Comparison of ENCODE assay signal across 8 cellular contexts in the genomic region with DNA sequence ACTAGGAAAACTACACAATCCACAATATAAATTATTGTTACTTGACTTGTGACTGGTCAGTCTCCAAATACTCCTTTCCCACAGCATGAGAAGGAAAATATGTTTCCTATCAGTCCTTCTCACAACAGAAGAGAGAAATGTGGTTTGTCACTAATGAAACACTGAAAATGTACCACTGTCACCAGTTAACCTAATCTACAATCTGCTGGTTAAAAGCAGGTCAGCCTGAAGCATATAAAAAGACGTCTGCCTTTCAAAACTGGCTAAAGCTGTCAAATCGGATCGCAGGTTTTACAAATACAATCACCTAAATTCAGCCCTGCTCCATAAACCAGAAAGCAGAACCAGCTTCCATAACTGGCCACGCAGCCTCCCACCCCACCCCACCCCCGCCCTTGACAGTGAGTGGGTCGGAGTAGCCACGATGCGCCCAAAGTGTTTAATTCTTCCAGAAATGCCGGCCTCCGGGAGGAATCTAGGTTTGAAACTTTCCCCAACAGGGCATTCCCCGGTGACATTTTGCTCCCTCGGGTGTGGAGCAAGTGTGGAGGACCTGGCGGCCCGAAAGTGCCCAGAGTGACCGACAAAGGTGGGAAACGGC. TPM values are rescaled to one million over a fixed set of nuclear protein-coding genes. Genes with fewer than 3 reads are reported as not detected.
DNase-seq lines count a peak whose midpoint lies in the region; ATAC-seq and TF ChIP-seq lines count a peak whose summit lies in the region.

No MANE protein-coding gene starts in this region.

- peak overlapping the region; percentile 92 for H3K4me3 ChIP-seq in WERI-Rb-1 (ENCODE audit: low read depth, low read length)
- H3K4me3 ChIP-seq in fibroblast of the aortic adventitia (ENCODE audit: low read depth, low read length) = peak overlapping the region; percentile 95

- H3K27ac ChIP-seq in WERI-Rb-1 = peak overlapping the region; percentile 93

- H3K4me1 Mint-ChIP-seq in activated naive CD4-positive, alpha-beta T cell treated with anti-CD3 and anti-CD28 coated beads, Interleukin-2, amount 50 U/mL, for 24 hours = peaks cover 49% of the 10 kb centered on the region

- no peaks in the 10 kb centered on the region for H3K27me3 Mint-ChIP-seq in activated naive CD4-positive, alpha-beta T cell treated with anti-CD3 and anti-CD28 coated beads, Interleukin-2, amount 50 U/mL, for 24 hours

- no peaks in the 10 kb centered on the region for H3K9me3 Mint-ChIP-seq in activated naive CD4-positive, alpha-beta T cell treated with anti-CD3 and anti-CD28 coated beads, Interleukin-2, amount 50 U/mL, for 24 hours

- TF ChIP-seq CTCF in WERI-Rb-1 (IDR thresholded peaks at IDR 0.05; ENCODE audit: low read depth, low read length) (no peak), fibroblast of the aortic adventitia (IDR thresholded peaks at IDR 0.05; ENCODE audit: insufficient read depth, low read length) (no peak), omental fat pad (IDR thresholded peaks at IDR 0.05) (no peak)

- peak overlapping the region; percentile 55 for H3K27ac Mint-ChIP-seq in activated naive CD4-positive, alpha-beta T cell treated with anti-CD3 and anti-CD28 coated beads, Interleukin-2, amount 50 U/mL, for 24 hours

- H3K4me3 Mint-ChIP-seq in activated naive CD4-positive, alpha-beta T cell treated with anti-CD3 and anti-CD28 coated beads, Interleukin-2, amount 50 U/mL, for 24 hours = peak overlapping the region; percentile 91

- ATAC-seq in HG03457 (IDR thresholded peaks at IDR 0.05; ENCODE audit: unreplicated experiment) (peak; percentile 2), omental fat pad (ENCODE audit: low FRiP score) (peak; percentile 47)

- DNase-seq in activated naive CD4-positive, alpha-beta T cell treated with Interleukin-2 at 50 U/mL for 16 hours = no peak
- DNase-seq in WERI-Rb-1 (no peak), fibroblast of the aortic adventitia (ENCODE audit: low read depth) (peak; percentile 27), omental fat pad (ENCODE audit: low spot score) (no peak), amniotic stem cell (lab: John Stamatoyannopoulos, UW) (no peak), NCI-H82 (lab: John Stamatoyannopoulos, UW) (no peak)

- H3K27me3 ChIP-seq in WERI-Rb-1 (ENCODE audit: insufficient read depth, low read depth, severe bottlenecking) = no peaks in the 10 kb centered on the region

- H3K9me3 ChIP-seq in WERI-Rb-1 (ENCODE audit: severe bottlenecking) = no peaks in the 10 kb centered on the region

- H3K36me3 ChIP-seq in WERI-Rb-1 = peaks cover 17% of the 10 kb centered on the region

- H3K36me3 Mint-ChIP-seq in activated naive CD4-positive, alpha-beta T cell treated with anti-CD3 and anti-CD28 coated beads, Interleukin-2, amount 50 U/mL, for 24 hours = peaks cover 2% of the 10 kb centered on the region

RNA-seq across cellular contexts. Expression of gene ETFA, which starts 0.7 kb away (rescaled TPM):
- total RNA-seq in fibroblast of the aortic adventitia (ENCODE audit: low replicate concordance) = 56.1 and 87.8 TPM in 2 replicates
- total RNA-seq in omental fat pad = 100 to 1,000 TPM in 3 of 4 donors, 10 to 100 TPM in 1; 89.9 to 144 (median 114) TPM

RNA-seq across cellular contexts. Expression of gene ISL2, which starts 26.0 kb away (rescaled TPM):
- total RNA-seq in fibroblast of the aortic adventitia (ENCODE audit: low replicate concordance) = 0.45 TPM in 1 of 2 replicates, not detected in the other
- 1 to 10 TPM in 1 of 4 donors, under 1 TPM in 2, not detected in 1; 0.24 to 1.1 (median 0.75) TPM for total RNA-seq in omental fat pad
